ENCODE assay signal across 8 cellular contexts in genomic region chr12:27554421-27555186, GRCh38. TPM values are rescaled to one million over a fixed set of nuclear protein-coding genes. Genes with fewer than 3 reads are reported as not detected.
A peak's percentile ranks its signal among the peaks of the same experiment; 100 is the strongest.
DNase-seq lines count a peak whose midpoint lies in the region; ATAC-seq and TF ChIP-seq lines count a peak whose summit lies in the region.

No MANE protein-coding gene starts in this region.

- H3K4me1 Mint-ChIP-seq in neural crest cell = peaks cover 67% of the 10 kb centered on the region
- H3K4me1 Mint-ChIP-seq in activated CD8-positive, alpha-beta T cell treated with anti-CD3 and anti-CD28 coated beads, Interleukin-2, amount 10 ng/mL, durations not matched to agents 7 days and 5 days (ENCODE audit: low read depth) = peaks cover 16% of the 10 kb centered on the region

- no peaks in the 10 kb centered on the region for H3K27me3 Mint-ChIP-seq in neural crest cell (ENCODE audit: low read depth)
- peaks cover 21% of the 10 kb centered on the region for H3K27me3 Mint-ChIP-seq in activated CD8-positive, alpha-beta T cell treated with anti-CD3 and anti-CD28 coated beads, Interleukin-2, amount 10 ng/mL, durations not matched to agents 7 days and 5 days (ENCODE audit: low read depth)

- peak overlapping the region; percentile 12 for H3K4me3 ChIP-seq in fibroblast of mammary gland (ENCODE audit: control insufficient read depth, low read depth, low read length)

- no peaks in the 10 kb centered on the region for H3K9me3 Mint-ChIP-seq in neural crest cell
- H3K9me3 Mint-ChIP-seq in activated CD8-positive, alpha-beta T cell treated with anti-CD3 and anti-CD28 coated beads, Interleukin-2, amount 10 ng/mL, durations not matched to agents 7 days and 5 days (ENCODE audit: insufficient read depth) = no peaks in the 10 kb centered on the region

- peaks cover 2% of the 10 kb centered on the region for H3K36me3 Mint-ChIP-seq in neural crest cell (ENCODE audit: low read depth)
- H3K36me3 Mint-ChIP-seq in activated CD8-positive, alpha-beta T cell treated with anti-CD3 and anti-CD28 coated beads, Interleukin-2, amount 10 ng/mL, durations not matched to agents 7 days and 5 days (ENCODE audit: low read depth) = no peaks in the 10 kb centered on the region

- CTCF ChIA-PET in activated CD8-positive, alpha-beta T cell treated with anti-CD3 and anti-CD28 coated beads, Interleukin-2, amount 10 ng/mL, durations not matched to agents 7 days and 5 days (lab: Charles Lee) = interaction anchor here (1.2 to 1.5 kb wide), 3 partner anchors 7 to 119 kb away, joined by 3 to 5 read pairs (median 3); no protein-coding TSS in a partner anchor

- TF ChIP-seq CTCF in fibroblast of mammary gland (conservative IDR thresholded peaks at IDR 0.05; ENCODE audit: control insufficient read depth, insufficient read depth, low read depth, low read length) (no peak), neural crest cell (conservative IDR thresholded peaks at IDR 0.05) (no peak)

- intact Hi-C loops in Right ventricle myocardium inferior (cut with DNase I) = loop anchor here (2.0 to 5.0 kb wide), 2 partner anchors 16 to 38 kb away; no protein-coding TSS in a partner anchor
- intact Hi-C loops in cardiac septum (cut with DNase I) = loop anchor here (5.0 kb wide), 1 partner anchor 42 kb away; no protein-coding TSS in a partner anchor

- H3K27ac Mint-ChIP-seq in neural crest cell (ENCODE audit: unreplicated experiment) = peak overlapping the region; percentile 98
- H3K27ac Mint-ChIP-seq in activated CD8-positive, alpha-beta T cell treated with anti-CD3 and anti-CD28 coated beads, Interleukin-2, amount 10 ng/mL, durations not matched to agents 7 days and 5 days = no peak overlapping the region

- peak overlapping the region; percentile 54 for H3K4me3 Mint-ChIP-seq in neural crest cell
- no peak overlapping the region for H3K4me3 Mint-ChIP-seq in activated CD8-positive, alpha-beta T cell treated with anti-CD3 and anti-CD28 coated beads, Interleukin-2, amount 10 ng/mL, durations not matched to agents 7 days and 5 days

- POLR2A ChIA-PET in activated CD8-positive, alpha-beta T cell treated with anti-CD3 and anti-CD28 coated beads, Interleukin-2, amount 10 ng/mL, durations not matched to agents 7 days and 5 days (lab: Charles Lee) = interaction anchor here (0.6 kb wide), 1 partner anchor 162 kb away, joined by 3 read pairs; no protein-coding TSS in a partner anchor

- ATAC-seq in Right ventricle myocardium inferior = peak; percentile 87
- ATAC-seq in GM18868 (IDR thresholded peaks at IDR 0.05; ENCODE audit: unreplicated experiment) = no peak
- ATAC-seq in activated CD8-positive, alpha-beta T cell treated with anti-CD3 and anti-CD28 coated beads, Interleukin-2, amount 10 ng/mL, durations not matched to agents 7 days and 5 days = no peak

- DNase-seq in Right ventricle myocardium inferior (ENCODE audit: missing footprints) (peak; percentile 82), cardiac septum (ENCODE audit: low spot score) (no peak), fibroblast of mammary gland (ENCODE audit: low read depth) (peak; percentile 89), neural crest cell (ENCODE audit: low read depth, low spot score) (no peak), NOMO-1 treated with dmso at 0.1 percent for 144 hours (lab: John Stamatoyannopoulos, UW; ENCODE audit: unreplicated experiment) (no peak), NCI-H2196 treated with DMSO at 0.1 percent for 48 hours (lab: John Stamatoyannopoulos, UW; ENCODE audit: unreplicated experiment) (no peak)
- no peak for DNase-seq in activated CD8-positive, alpha-beta T cell treated with anti-CD3 and anti-CD28 coated beads, Interleukin-2, amount 10 ng/mL, durations not matched to agents 7 days and 5 days

RNA-seq across cellular contexts. Expression of gene PPFIBP1, which starts 30.6 kb away (rescaled TPM):
- 330 TPM for total RNA-seq in Right ventricle myocardium inferior
- 219 TPM for total RNA-seq in cardiac septum
- 47.5 and 49.2 TPM in 2 replicates for total RNA-seq in neural crest cell
- 10 to 100 TPM; 17.5 TPM for total RNA-seq in activated CD8-positive, alpha-beta T cell treated with anti-CD3 and anti-CD28 coated beads, Interleukin-2, amount 10 ng/mL, durations not matched to agents 7 days and 5 days

Comparison
In these comparisons a context has a peak if more than half of its experiments do, and no peak if none do; other contexts are left out.
1. DNase-seq: peak in Right ventricle myocardium inferior (single experiment) and fibroblast of mammary gland (single experiment); none in cardiac septum (single experiment), neural crest cell (single experiment), NOMO-1 treated with dmso at 0.1 percent for 144 hours (single experiment), NCI-H2196 treated with DMSO at 0.1 percent for 48 hours (single experiment) and activated CD8-positive, alpha-beta T cell treated with anti-CD3 and anti-CD28 coated beads, Interleukin-2, amount 10 ng/mL, durations not matched to agents 7 days and 5 days (single experiment).